9 cellular contexts compared by ENCODE assay signal in the genomic region with DNA sequence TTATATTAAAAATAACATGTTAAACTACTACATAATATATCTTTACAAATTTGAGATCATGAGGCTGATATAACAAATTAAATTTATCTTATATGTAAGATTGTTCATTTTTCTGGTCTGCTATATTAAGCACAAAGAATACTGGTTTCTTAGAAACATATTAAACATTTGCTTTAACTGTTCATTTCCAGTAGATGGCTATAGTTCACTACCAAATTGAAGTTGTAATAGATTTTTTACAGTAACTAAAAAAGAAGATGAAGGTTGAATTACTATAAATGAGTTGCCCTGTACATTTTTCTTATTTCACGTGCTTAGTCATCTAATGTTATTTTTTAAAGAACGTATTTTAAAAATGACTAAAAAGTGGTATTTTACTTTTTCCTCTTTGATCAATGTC. TPM values are rescaled to one million over a fixed set of nuclear protein-coding genes. Genes with fewer than 3 reads are reported as not detected.
DNase-seq lines count a peak whose midpoint lies in the region; ATAC-seq, FAIRE-seq and TF ChIP-seq lines count a peak whose summit lies in the region.
"Had no signal": no experiment of that assay in that cellular context is flagged by ENCODE, and none has a peak within 500 bp of the region (broad histone marks: within the 10 kb centered on the region; RNA-seq: fewer than 3 reads in every experiment).

No MANE protein-coding gene starts in this region.

- no peaks in the 10 kb centered on the region for H3K36me3 Mint-ChIP-seq in activated T-helper 1 cell treated with anti-CD3 and anti-CD28 coated beads, Interleukin-12 subunit alpha, Interleukin-12 subunit beta, Interleukin-2, Interleukin-4 antibody, amounts not matched to agents 30 ng/mL and 10 ng/mL and 1 ng/mL, durations not matched to agents 14 hours and 24 hours and 36 hours (ENCODE audit: low read depth)

- H3K27ac Mint-ChIP-seq in activated T-helper 1 cell treated with anti-CD3 and anti-CD28 coated beads, Interleukin-12 subunit alpha, Interleukin-12 subunit beta, Interleukin-2, Interleukin-4 antibody, amounts not matched to agents 30 ng/mL and 10 ng/mL and 1 ng/mL, durations not matched to agents 14 hours and 24 hours and 36 hours = no peak overlapping the region

- no peaks in the 10 kb centered on the region for H3K4me1 Mint-ChIP-seq in activated T-helper 1 cell treated with anti-CD3 and anti-CD28 coated beads, Interleukin-12 subunit alpha, Interleukin-12 subunit beta, Interleukin-2, Interleukin-4 antibody, amounts not matched to agents 30 ng/mL and 10 ng/mL and 1 ng/mL, durations not matched to agents 14 hours and 24 hours and 36 hours (ENCODE audit: low read depth)

- H3K9me3 Mint-ChIP-seq in activated T-helper 1 cell treated with anti-CD3 and anti-CD28 coated beads, Interleukin-12 subunit alpha, Interleukin-12 subunit beta, Interleukin-2, Interleukin-4 antibody, amounts not matched to agents 30 ng/mL and 10 ng/mL and 1 ng/mL, durations not matched to agents 14 hours and 24 hours and 36 hours = no peaks in the 10 kb centered on the region

- intact Hi-C loops in activated T-helper 1 cell treated with anti-CD3 and anti-CD28 coated beads, Interleukin-12 subunit alpha, Interleukin-12 subunit beta, Interleukin-2, Interleukin-4 antibody, amounts not matched to agents 30 ng/mL and 10 ng/mL and 1 ng/mL, durations not matched to agents 14 hours and 24 hours and 36 hours (cut with micrococcal nuclease) = loop anchor here (10.0 kb wide), 1 partner anchor 550 kb away; a partner anchor contains a TSS

- peak; percentile 93 for FAIRE-seq in frontal cortex (lab: Jason Lieb, UNC)

- peak; percentile 37 for TF ChIP-seq CTCF in C4-2B (conservative IDR thresholded peaks at IDR 0.05)

- no peaks in the 10 kb centered on the region for H3K27me3 Mint-ChIP-seq in activated T-helper 1 cell treated with anti-CD3 and anti-CD28 coated beads, Interleukin-12 subunit alpha, Interleukin-12 subunit beta, Interleukin-2, Interleukin-4 antibody, amounts not matched to agents 30 ng/mL and 10 ng/mL and 1 ng/mL, durations not matched to agents 14 hours and 24 hours and 36 hours (ENCODE audit: insufficient read depth)

- H3K27ac ChIP-seq in C4-2B = no peak overlapping the region
- H3K27ac ChIP-seq: right atrium auricular region had no signal

- peak; percentile 3 for DNase-seq in HT1080 (ENCODE audit: low read depth)
- peak; percentile 63 for DNase-seq in RKO (ENCODE audit: low spot score)
- no peak for DNase-seq in frontal cortex (ENCODE audit: low spot score in 2 of 2)
- no peak for DNase-seq in activated T-helper 1 cell treated with anti-CD3 and anti-CD28 coated beads, Interleukin-12 subunit alpha, Interleukin-12 subunit beta, Interleukin-2, Interleukin-4 antibody, amounts not matched to agents 30 ng/mL and 10 ng/mL and 1 ng/mL, durations not matched to agents 14 hours and 24 hours and 36 hours (ENCODE audit: low spot score)

- no peak for ATAC-seq in GM21576 (IDR thresholded peaks at IDR 0.05; ENCODE audit: unreplicated experiment)
- no peak for ATAC-seq in HG03460 (IDR thresholded peaks at IDR 0.05; ENCODE audit: unreplicated experiment)
- ATAC-seq in HG03108 (IDR thresholded peaks at IDR 0.05; ENCODE audit: unreplicated experiment) = no peak

- H3K4me3 Mint-ChIP-seq in activated T-helper 1 cell treated with anti-CD3 and anti-CD28 coated beads, Interleukin-12 subunit alpha, Interleukin-12 subunit beta, Interleukin-2, Interleukin-4 antibody, amounts not matched to agents 30 ng/mL and 10 ng/mL and 1 ng/mL, durations not matched to agents 14 hours and 24 hours and 36 hours = no peak overlapping the region

RNA-seq across cellular contexts. Expression of a gene that starts 57.0 kb away (rescaled TPM):
- 7.2 and 8.2 TPM in 2 replicates for total RNA-seq in HT1080 (2014; rRNA removed; shearing (Covaris generic))
- 2.3 and 3.2 TPM in 2 replicates for polyA plus RNA-seq in HT1080 (2015; cell fraction: cytosol; rRNA removed)
- 8.4 and 9.8 TPM in 2 replicates for polyA plus RNA-seq in HT1080 (2015; cell fraction: nucleus; rRNA removed)
- total RNA-seq in frontal cortex = 22.0 TPM
- 19.8 and 21.4 TPM in 2 replicates for total RNA-seq in activated T-helper 1 cell treated with anti-CD3 and anti-CD28 coated beads, Interleukin-12 subunit alpha, Interleukin-12 subunit beta, Interleukin-2, Interleukin-4 antibody, amounts not matched to agents 30 ng/mL and 10 ng/mL and 1 ng/mL, durations not matched to agents 14 hours and 24 hours and 36 hours

Comparison
In these comparisons a context has a peak if more than half of its experiments do, and no peak if none do; other contexts are left out.
1. DNase-seq: peak in HT1080 (single experiment) and RKO (single experiment); none in frontal cortex (0 of 2) and activated T-helper 1 cell treated with anti-CD3 and anti-CD28 coated beads, Interleukin-12 subunit alpha, Interleukin-12 subunit beta, Interleukin-2, Interleukin-4 antibody, amounts not matched to agents 30 ng/mL and 10 ng/mL and 1 ng/mL, durations not matched to agents 14 hours and 24 hours and 36 hours (single experiment).